ENCODE assay signal across 18 cellular contexts in the genomic region with DNA sequence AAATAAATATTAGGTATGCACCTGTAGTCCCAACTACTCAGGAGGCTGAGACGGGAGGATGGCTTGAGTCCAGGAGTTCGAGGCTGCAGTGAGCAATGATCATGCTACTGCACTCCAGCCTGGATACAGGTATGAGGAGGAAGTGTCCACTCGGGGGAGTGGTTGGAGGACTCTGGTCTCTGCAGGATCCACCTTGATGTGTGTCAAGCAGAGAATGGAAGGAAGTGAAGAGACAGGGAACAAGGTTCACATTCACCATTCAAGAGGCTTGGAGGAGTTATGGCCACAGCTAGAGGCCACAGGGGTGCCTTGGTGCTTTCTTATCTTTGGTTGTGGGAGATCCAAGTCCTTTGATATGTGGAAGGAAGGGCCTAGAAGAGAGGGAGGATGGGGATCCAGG.
"Had no signal": no experiment of that assay in that cellular context is flagged by ENCODE, and none has a peak within 500 bp of the region (broad histone marks: within the 10 kb centered on the region; RNA-seq: fewer than 3 reads in every experiment).

No MANE protein-coding gene starts in this region.

- H3K36me3 ChIP-seq: right atrium auricular region, suprapubic skin, upper lobe of right lung had no signal

- H3K27me3 ChIP-seq: right atrium auricular region had no signal

- H3K9me3 ChIP-seq: right atrium auricular region, suprapubic skin, upper lobe of right lung had no signal

- H3K27ac ChIP-seq: right atrium auricular region, skin epidermis, suprapubic skin, upper lobe of right lung had no signal

- ATAC-seq: activated CD8-positive, alpha-beta T cell treated with anti-CD3 and anti-CD28 coated beads for 36 hours; activated T-cell treated with anti-CD3 and anti-CD28 coated beads, Interleukin-2, amount 50 U/mL, for 4 hours; naive thymus-derived CD8-positive, alpha-beta T cell; stimulated activated naive CD8-positive, alpha-beta T cell treated with anti-CD3 and anti-CD28 coated beads, Interleukin-15, Interleukin-2, amounts not matched to agents 100 U/mL and 50 U/mL, for 24 hours; upper lobe of right lung had no signal

- H3K4me3 Mint-ChIP-seq: activated CD8-positive, alpha-beta T cell treated with anti-CD3 and anti-CD28 coated beads for 36 hours; activated naive CD8-positive, alpha-beta T cell; activated T-cell treated with anti-CD3 and anti-CD28 coated beads, Interleukin-2, amount 50 U/mL, for 4 hours; naive thymus-derived CD8-positive, alpha-beta T cell; T-helper 1 cell treated with Interleukin-12 subunit alpha and Interleukin-12 subunit beta and Interleukin-4 antibody, amounts not matched to agents 30 μg/mL and 1 μg/mL, for 36 hours had no signal

- H3K4me3 ChIP-seq: right atrium auricular region, skin epidermis, suprapubic skin, upper lobe of right lung had no signal

- DNase-seq: activated CD4-positive, alpha-beta T cell treated with anti-CD3 and anti-CD28 coated beads for 4 hours; activated CD8-positive, alpha-beta T cell treated with anti-CD3 and anti-CD28 coated beads for 36 hours; activated effector memory CD4-positive, alpha-beta T cell treated with anti-CD3 and anti-CD28 coated beads, Interleukin-2, amount 50 U/mL, for 16 hours; activated T-cell treated with anti-CD3 and anti-CD28 coated beads, Interleukin-2, amount 50 U/mL, for 4 hours; mammary epithelial cell; naive thymus-derived CD8-positive, alpha-beta T cell; occipital lobe; stimulated activated CD4-positive, alpha-beta T cell treated with anti-CD3 and anti-CD28 coated beads, Interleukin-4, amount 100 ng/mL, for 4 hours; stimulated activated CD8-positive, alpha-beta memory T cell treated with anti-CD3 and anti-CD28 coated beads, Interleukin-4, amount 100 ng/mL, for 48 hours; stimulated activated naive CD8-positive, alpha-beta T cell treated with anti-CD3 and anti-CD28 coated beads, Interleukin-15, Interleukin-2, amounts not matched to agents 100 U/mL and 50 U/mL, for 24 hours; upper lobe of right lung had no signal

- H3K27ac Mint-ChIP-seq: activated CD8-positive, alpha-beta T cell treated with anti-CD3 and anti-CD28 coated beads for 36 hours; activated naive CD8-positive, alpha-beta T cell; T-helper 1 cell treated with Interleukin-12 subunit alpha and Interleukin-12 subunit beta and Interleukin-4 antibody, amounts not matched to agents 30 μg/mL and 1 μg/mL, for 36 hours; WTC11 had no signal

- H3K36me3 Mint-ChIP-seq: activated naive CD8-positive, alpha-beta T cell; brain; WTC11 had no signal

- H3K9me3 Mint-ChIP-seq: activated CD8-positive, alpha-beta T cell treated with anti-CD3 and anti-CD28 coated beads for 36 hours; activated T-cell treated with anti-CD3 and anti-CD28 coated beads, Interleukin-2, amount 50 U/mL, for 4 hours; naive thymus-derived CD8-positive, alpha-beta T cell; T-helper 1 cell treated with Interleukin-12 subunit alpha and Interleukin-12 subunit beta and Interleukin-4 antibody, amounts not matched to agents 30 μg/mL and 1 μg/mL, for 36 hours; WTC11 had no signal
